In the genomic region with DNA sequence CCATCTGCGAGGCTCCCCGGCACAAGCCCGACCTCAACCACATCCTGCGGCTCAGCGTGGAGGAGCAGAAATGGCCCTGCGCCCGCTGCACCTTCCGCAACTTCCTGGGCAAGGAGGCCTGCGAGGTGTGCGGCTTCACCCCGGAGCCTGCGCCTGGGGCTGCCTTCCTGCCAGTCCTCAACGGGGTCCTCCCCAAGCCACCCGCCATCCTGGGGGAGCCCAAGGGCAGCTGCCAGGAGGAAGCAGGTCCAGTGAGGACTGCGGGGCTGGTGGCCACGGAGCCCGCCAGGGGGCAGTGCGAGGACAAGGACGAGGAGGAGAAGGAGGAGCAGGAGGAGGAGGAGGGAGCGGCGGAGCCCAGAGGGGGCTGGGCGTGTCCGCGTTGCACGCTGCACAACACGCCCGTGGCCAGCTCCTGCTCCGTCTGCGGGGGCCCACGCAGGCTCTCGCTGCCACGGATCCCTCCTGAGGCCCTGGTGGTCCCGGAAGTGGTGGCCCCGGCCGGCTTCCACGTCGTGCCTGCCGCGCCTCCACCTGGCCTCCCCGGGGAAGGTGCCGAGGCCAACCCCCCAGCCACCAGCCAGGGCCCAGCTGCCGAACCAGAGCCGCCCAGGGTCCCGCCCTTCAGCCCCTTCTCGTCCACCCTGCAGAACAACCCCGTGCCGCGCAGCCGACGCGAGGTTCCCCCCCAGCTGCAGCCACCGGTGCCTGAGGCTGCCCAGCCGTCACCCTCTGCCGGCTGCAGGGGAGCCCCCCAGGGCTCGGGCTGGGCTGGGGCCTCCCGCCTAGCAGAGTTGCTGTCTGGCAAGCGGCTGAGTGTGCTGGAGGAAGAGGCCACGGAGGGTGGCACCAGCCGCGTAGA, we compare ENCODE assay signal across 1 cellular context.
TF ChIP-seq lines count a peak whose summit lies in the region.

No MANE protein-coding gene starts in this region.

TF ChIP-seq in K562, 482 proteins besides CTCF, POLR2A, EP300 and RAD21 (continued from another document):
- TF ChIP-seq, protein P1, sequence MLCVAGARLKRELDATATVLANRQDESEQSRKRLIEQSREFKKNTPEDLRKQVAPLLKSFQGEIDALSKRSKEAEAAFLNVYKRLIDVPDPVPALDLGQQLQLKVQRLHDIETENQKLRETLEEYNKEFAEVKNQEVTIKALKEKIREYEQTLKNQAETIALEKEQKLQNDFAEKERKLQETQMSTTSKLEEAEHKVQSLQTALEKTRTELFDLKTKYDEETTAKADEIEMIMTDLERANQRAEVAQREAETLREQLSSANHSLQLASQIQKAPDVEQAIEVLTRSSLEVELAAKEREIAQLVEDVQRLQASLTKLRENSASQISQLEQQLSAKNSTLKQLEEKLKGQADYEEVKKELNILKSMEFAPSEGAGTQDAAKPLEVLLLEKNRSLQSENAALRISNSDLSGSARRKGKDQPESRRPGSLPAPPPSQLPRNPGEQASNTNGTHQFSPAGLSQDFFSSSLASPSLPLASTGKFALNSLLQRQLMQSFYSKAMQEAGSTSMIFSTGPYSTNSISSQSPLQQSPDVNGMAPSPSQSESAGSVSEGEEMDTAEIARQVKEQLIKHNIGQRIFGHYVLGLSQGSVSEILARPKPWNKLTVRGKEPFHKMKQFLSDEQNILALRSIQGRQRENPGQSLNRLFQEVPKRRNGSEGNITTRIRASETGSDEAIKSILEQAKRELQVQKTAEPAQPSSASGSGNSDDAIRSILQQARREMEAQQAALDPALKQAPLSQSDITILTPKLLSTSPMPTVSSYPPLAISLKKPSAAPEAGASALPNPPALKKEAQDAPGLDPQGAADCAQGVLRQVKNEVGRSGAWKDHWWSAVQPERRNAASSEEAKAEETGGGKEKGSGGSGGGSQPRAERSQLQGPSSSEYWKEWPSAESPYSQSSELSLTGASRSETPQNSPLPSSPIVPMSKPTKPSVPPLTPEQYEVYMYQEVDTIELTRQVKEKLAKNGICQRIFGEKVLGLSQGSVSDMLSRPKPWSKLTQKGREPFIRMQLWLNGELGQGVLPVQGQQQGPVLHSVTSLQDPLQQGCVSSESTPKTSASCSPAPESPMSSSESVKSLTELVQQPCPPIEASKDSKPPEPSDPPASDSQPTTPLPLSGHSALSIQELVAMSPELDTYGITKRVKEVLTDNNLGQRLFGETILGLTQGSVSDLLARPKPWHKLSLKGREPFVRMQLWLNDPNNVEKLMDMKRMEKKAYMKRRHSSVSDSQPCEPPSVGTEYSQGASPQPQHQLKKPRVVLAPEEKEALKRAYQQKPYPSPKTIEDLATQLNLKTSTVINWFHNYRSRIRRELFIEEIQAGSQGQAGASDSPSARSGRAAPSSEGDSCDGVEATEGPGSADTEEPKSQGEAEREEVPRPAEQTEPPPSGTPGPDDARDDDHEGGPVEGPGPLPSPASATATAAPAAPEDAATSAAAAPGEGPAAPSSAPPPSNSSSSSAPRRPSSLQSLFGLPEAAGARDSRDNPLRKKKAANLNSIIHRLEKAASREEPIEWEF (CRISPR knock-in tag; IDR thresholded peaks at IDR 0.05), result no peak
- TF ChIP-seq HINFP (tag; conservative IDR thresholded peaks at IDR 0.05; ENCODE audit: low read depth) (peak; percentile 62; the same call in 1 of the 2 replicates), PRMT5 (CRISPR knock-in tag; IDR thresholded peaks at IDR 0.05) (no peak), STAT5A (IDR thresholded peaks at IDR 0.05; ENCODE audit: borderline replicate concordance, low read length) (no peak), MXD1 (CRISPR knock-in tag; IDR thresholded peaks at IDR 0.05; ENCODE audit: borderline replicate concordance, poor library complexity, severe bottlenecking) (no peak), EWSR1 (IDR thresholded peaks at IDR 0.05; ENCODE audit: borderline replicate concordance, low read depth, partially characterized antibody) (no peak)
- TF ChIP-seq, protein P2, sequence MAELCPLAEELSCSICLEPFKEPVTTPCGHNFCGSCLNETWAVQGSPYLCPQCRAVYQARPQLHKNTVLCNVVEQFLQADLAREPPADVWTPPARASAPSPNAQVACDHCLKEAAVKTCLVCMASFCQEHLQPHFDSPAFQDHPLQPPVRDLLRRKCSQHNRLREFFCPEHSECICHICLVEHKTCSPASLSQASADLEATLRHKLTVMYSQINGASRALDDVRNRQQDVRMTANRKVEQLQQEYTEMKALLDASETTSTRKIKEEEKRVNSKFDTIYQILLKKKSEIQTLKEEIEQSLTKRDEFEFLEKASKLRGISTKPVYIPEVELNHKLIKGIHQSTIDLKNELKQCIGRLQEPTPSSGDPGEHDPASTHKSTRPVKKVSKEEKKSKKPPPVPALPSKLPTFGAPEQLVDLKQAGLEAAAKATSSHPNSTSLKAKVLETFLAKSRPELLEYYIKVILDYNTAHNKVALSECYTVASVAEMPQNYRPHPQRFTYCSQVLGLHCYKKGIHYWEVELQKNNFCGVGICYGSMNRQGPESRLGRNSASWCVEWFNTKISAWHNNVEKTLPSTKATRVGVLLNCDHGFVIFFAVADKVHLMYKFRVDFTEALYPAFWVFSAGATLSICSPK (IDR thresholded peaks at IDR 0.05; ENCODE audit: borderline replicate concordance), result no peak
